ENCODE assay signal across 8 cellular contexts in the genomic region with DNA sequence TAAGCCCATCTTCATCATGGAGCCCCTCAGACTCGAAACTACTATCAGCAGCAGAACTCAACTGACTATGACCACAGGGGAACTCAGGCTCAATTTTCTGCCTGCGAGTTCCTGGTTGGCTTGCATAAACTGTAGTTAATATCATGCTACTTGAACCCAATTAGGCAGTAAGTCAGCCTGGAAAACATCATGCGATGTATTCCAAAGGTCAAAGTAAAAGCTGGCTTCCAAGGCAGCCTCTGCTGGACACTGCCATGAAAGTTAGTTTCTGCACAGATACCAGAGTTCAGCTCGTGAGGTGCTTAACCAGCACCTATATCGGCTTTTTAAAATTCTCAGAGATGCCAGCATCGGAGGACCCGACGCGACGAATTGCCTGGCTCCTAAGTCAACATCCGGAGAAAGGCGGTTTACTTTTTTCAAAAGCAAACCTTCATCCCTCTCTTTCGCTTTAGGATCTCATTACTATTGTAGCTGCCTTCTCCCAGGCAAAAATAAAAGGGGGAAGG. TPM values are rescaled to one million over a fixed set of nuclear protein-coding genes. Genes with fewer than 3 reads are reported as not detected.
A peak's percentile ranks its signal among the peaks of the same experiment; 100 is the strongest.
DNase-seq lines count a peak whose midpoint lies in the region; ATAC-seq, FAIRE-seq and TF ChIP-seq lines count a peak whose summit lies in the region.

No MANE protein-coding gene starts in this region.

- H3K27ac Mint-ChIP-seq in naive thymus-derived CD8-positive, alpha-beta T cell: peak overlapping the region; percentile 93 to 99 (median 98)

- POLR2A ChIA-PET in Panc1 (lab: Charles Lee): interaction anchor here (0.7 kb wide), 1 partner anchor 1897 kb away, joined by 9 read pairs; no protein-coding TSS in a partner anchor
- POLR2A ChIA-PET in endothelial cell of umbilical vein (lab: Charles Lee): interaction anchor here (0.6 to 0.7 kb wide), 2 partner anchors 62 to 580 kb away, joined by 4 to 9 read pairs; no protein-coding TSS in a partner anchor
- POLR2A ChIA-PET in naive thymus-derived CD8-positive, alpha-beta T cell (lab: Charles Lee): interaction anchor here (0.6 to 6.3 kb wide), 10 partner anchors 8 to 539 kb away, joined by 3 to 53 read pairs (median 4); partner anchors contain the start of gene FEM1B

- H3K4me2 ChIP-seq in endothelial cell of umbilical vein (ENCODE audit: insufficient read depth, low read length): peak overlapping the region; percentile 69

- H3K79me2 ChIP-seq in endothelial cell of umbilical vein (ENCODE audit: control insufficient read depth, insufficient read depth, low read length): peaks cover 79% of the 10 kb centered on the region

- H3K36me3 ChIP-seq in Panc1 (ENCODE audit: control insufficient read depth, insufficient read depth, low read length) (no peaks in the 10 kb centered on the region; the same call in none of the 2 replicates), endothelial cell of umbilical vein (ENCODE audit: control insufficient read depth in 2 of 2, extremely low read depth in 1 of 2, insufficient read depth in 2 of 2, low read length in 2 of 2) (peaks cover 0 to 4% of the 10 kb centered on the region in 2 experiments)

- dilution Hi-C loops in endothelial cell of umbilical vein (cut with MboI; ENCODE audit: extremely low pct_ligation_motif_present, low sequenced_read_pairs): no loop called here

- H3K9ac ChIP-seq in endothelial cell of umbilical vein (replicated peaks; ENCODE audit: extremely low read depth, insufficient read depth, low read length): peak overlapping the region; percentile 86

- CTCF ChIA-PET in Panc1 (lab: Charles Lee): interaction anchor here (0.7 to 1.0 kb wide), 2 partner anchors 59 to 73 kb away, joined by 3 read pairs; no protein-coding TSS in a partner anchor
- CTCF ChIA-PET in endothelial cell of umbilical vein (lab: Charles Lee): interaction anchor here (0.6 to 1.9 kb wide), 9 partner anchors 11 to 564 kb away, joined by 3 to 12 read pairs (median 4); no protein-coding TSS in a partner anchor

- H3K9me3 ChIP-seq in Panc1 (ENCODE audit: control insufficient read depth, insufficient read depth, low read depth, low read length) (no peaks in the 10 kb centered on the region), endothelial cell of umbilical vein (replicated peaks; ENCODE audit: control insufficient read depth, insufficient read depth, low read length) (no peaks in the 10 kb centered on the region)

- no peaks in the 10 kb centered on the region for H3K9me1 ChIP-seq in endothelial cell of umbilical vein (replicated peaks; ENCODE audit: control insufficient read depth, extremely low read depth, insufficient read depth, low read length)

- peaks cover 43% of the 10 kb centered on the region for H3K4me1 ChIP-seq in Panc1 (ENCODE audit: control insufficient read depth, insufficient read depth, low read length)
- H3K4me1 ChIP-seq in endothelial cell of umbilical vein (ENCODE audit: control insufficient read depth, extremely low read depth, insufficient read depth, low read length): peaks cover 14% of the 10 kb centered on the region

- peak; percentile 12 for DNase-seq in DMS79 treated with DMSO at 0.1 percent for 48 hours (lab: John Stamatoyannopoulos, UW)
- no peak for DNase-seq in DMS79 (lab: John Stamatoyannopoulos, UW)
- DNase-seq in Panc1 (ENCODE audit: low read depth, low spot score): no peak
- peak; percentile 33 for DNase-seq in endothelial cell of umbilical vein (ENCODE audit: low read depth, low spot score)
- DNase-seq in naive thymus-derived CD8-positive, alpha-beta T cell: no peak
- no peak for DNase-seq in posterior cingulate gyrus
- DNase-seq in RCC 7860 (ENCODE audit: low spot score): no peak

- TF ChIP-seq POLR2A in endothelial cell of umbilical vein (IDR thresholded peaks at IDR 0.05; ENCODE audit: low read depth, low read length): no peak

- H3K27ac ChIP-seq in Panc1 (ENCODE audit: low read length) (peak overlapping the region; percentile 99), endothelial cell of umbilical vein (ENCODE audit: insufficient read depth, low read depth, low read length) (no peak overlapping the region)

- TF ChIP-seq CTCF in Panc1 (IDR thresholded peaks at IDR 0.05) (no peak), endothelial cell of umbilical vein (IDR thresholded peaks at IDR 0.05; ENCODE audit: extremely low read depth in 1 of 2, insufficient read depth in 1 of 2, low read depth in 1 of 2, low read length in 2 of 2) (no peak)

- H3K27me3 Mint-ChIP-seq in naive thymus-derived CD8-positive, alpha-beta T cell: no peaks in the 10 kb centered on the region

- no peaks in the 10 kb centered on the region for H3K27me3 ChIP-seq in Panc1 (ENCODE audit: control insufficient read depth, insufficient read depth, low read length)
- no peaks in the 10 kb centered on the region for H3K27me3 ChIP-seq in endothelial cell of umbilical vein (ENCODE audit: control insufficient read depth in 2 of 2, insufficient read depth in 2 of 2, low read length in 2 of 2)

- H3K4me3 Mint-ChIP-seq in naive thymus-derived CD8-positive, alpha-beta T cell: peak overlapping the region; percentile 93 to 100 (median 98)

- H3K9me3 Mint-ChIP-seq in naive thymus-derived CD8-positive, alpha-beta T cell: no peaks in the 10 kb centered on the region

- in situ Hi-C loops in Panc1 (cut with HindIII; ENCODE audit: low pct_unique_long_range_greater_than_20kb, low sequenced_read_pairs): no loop called here

- intact Hi-C loops in Panc1 (cut with micrococcal nuclease; ENCODE audit: unreplicated experiment): no loop called here
- intact Hi-C loops in endothelial cell of umbilical vein (cut with micrococcal nuclease): loop anchor here (1.0 kb wide), 1 partner anchor 22 kb away; no protein-coding TSS in a partner anchor
- intact Hi-C loops in posterior cingulate gyrus (cut with DNase I): loop anchor here (2.0 to 5.0 kb wide), 3 partner anchors 22 to 85 kb away; no protein-coding TSS in a partner anchor

- BruUV-seq in Panc1 (replicated peaks; lab: Mats Ljungman, UMichigan): TSS peak; percentile 46
- no TSS peak for BruUV-seq in endothelial cell of umbilical vein (replicated peaks; lab: Mats Ljungman, UMichigan)

- FAIRE-seq in endothelial cell of umbilical vein (lab: Jason Lieb, UNC) (no peak), RCC 7860 (lab: Jason Lieb, UNC) (no peak)

- H4K20me1 ChIP-seq in endothelial cell of umbilical vein (replicated peaks; ENCODE audit: control insufficient read depth, extremely low read depth, insufficient read depth, low read length): no peaks in the 10 kb centered on the region

- H3K36me3 Mint-ChIP-seq in naive thymus-derived CD8-positive, alpha-beta T cell: peaks cover 0 to 5% (median 0%) of the 10 kb centered on the region in 3 donors

- H3K4me1 Mint-ChIP-seq in naive thymus-derived CD8-positive, alpha-beta T cell: peaks cover 39 to 55% (median 54%) of the 10 kb centered on the region in 4 donors

- H3K4me3 ChIP-seq in Panc1 (ENCODE audit: low read depth in 2 of 2, low read length in 2 of 2) (peak overlapping the region; percentile 94), endothelial cell of umbilical vein (replicated peaks in 1 of 3; ENCODE audit: insufficient read depth in 1 of 3, low read depth in 1 of 3, low read length in 3 of 3) (peak overlapping the region; percentile 92 to 97 (median 93))

- H2AFZ ChIP-seq in endothelial cell of umbilical vein (ENCODE audit: low read depth, low read length): peak overlapping the region; percentile 10

- no peak for ATAC-seq in Panc1
- ATAC-seq in naive thymus-derived CD8-positive, alpha-beta T cell: no peak
- ATAC-seq in GM19035 (IDR thresholded peaks at IDR 0.05; ENCODE audit: unreplicated experiment): no peak

TF ChIP-seq in endothelial cell of umbilical vein, 7 proteins besides CTCF, POLR2A, EP300 and RAD21:
- TF ChIP-seq GATA2 (IDR thresholded peaks at IDR 0.05; ENCODE audit: insufficient read depth, insufficient read length, low read depth, low read length) (no peak), MAX (IDR thresholded peaks at IDR 0.05; ENCODE audit: insufficient read depth, insufficient read length) (no peak), MYC (IDR thresholded peaks at IDR 0.05; ENCODE audit: low read depth, low read length) (no peak), FOS (IDR thresholded peaks at IDR 0.05; ENCODE audit: borderline replicate concordance, insufficient read depth, low read length) (no peak)
TF ChIP-seq in endothelial cell of umbilical vein: peak in this region for 0.

RNA-seq across cellular contexts. Expression of gene ANP32A, which starts 3.8 kb away (rescaled TPM):
- 226 TPM for total RNA-seq in Panc1 (2021; ENCODE audit: unreplicated experiment)
- 274 TPM for polyA plus RNA-seq in Panc1 (2012; ENCODE audit: insufficient read length)
- total RNA-seq in endothelial cell of umbilical vein: 169 and 179 TPM in 2 replicates
- 29.4 and 37.9 TPM in 2 replicates for polyA plus RNA-seq in endothelial cell of umbilical vein
- polyA plus RNA-seq in endothelial cell of umbilical vein (2011; cell fraction: cytosol; rRNA removed): 87.1 and 87.3 TPM in 2 replicates
- polyA plus RNA-seq in endothelial cell of umbilical vein (2011; cell fraction: nucleus; rRNA removed): 53.8 and 56.4 TPM in 2 replicates
- polyA plus RNA-seq in endothelial cell of umbilical vein (2012): 136 and 198 TPM in 2 replicates
- 57.5 and 60.2 TPM in 2 replicates for polyA minus RNA-seq in endothelial cell of umbilical vein
- 58.3 TPM for polyA minus RNA-seq in endothelial cell of umbilical vein (2011; cell fraction: cytosol; rRNA and poly(A)+ RNA removed)
- polyA minus RNA-seq in endothelial cell of umbilical vein (2011; cell fraction: nucleus; rRNA and poly(A)+ RNA removed): 33.2 and 34.9 TPM in 2 replicates
- 100 to 1,000 TPM; 129 to 131 TPM for total RNA-seq in naive thymus-derived CD8-positive, alpha-beta T cell
- 10 to 100 TPM; 81.3 to 88.1 (median 84.3) TPM for polyA plus RNA-seq in naive thymus-derived CD8-positive, alpha-beta T cell

Comparison
In these comparisons a context has a peak if more than half of its experiments do, and no peak if none do; other contexts are left out.
1. DNase-seq: peak in DMS79 treated with DMSO at 0.1 percent for 48 hours (single experiment) and endothelial cell of umbilical vein (single experiment); none in DMS79 (single experiment), Panc1 (single experiment), naive thymus-derived CD8-positive, alpha-beta T cell (0 of 10), posterior cingulate gyrus (0 of 10) and RCC 7860 (single experiment).